9 cellular contexts compared by ENCODE assay signal in the genomic region with DNA sequence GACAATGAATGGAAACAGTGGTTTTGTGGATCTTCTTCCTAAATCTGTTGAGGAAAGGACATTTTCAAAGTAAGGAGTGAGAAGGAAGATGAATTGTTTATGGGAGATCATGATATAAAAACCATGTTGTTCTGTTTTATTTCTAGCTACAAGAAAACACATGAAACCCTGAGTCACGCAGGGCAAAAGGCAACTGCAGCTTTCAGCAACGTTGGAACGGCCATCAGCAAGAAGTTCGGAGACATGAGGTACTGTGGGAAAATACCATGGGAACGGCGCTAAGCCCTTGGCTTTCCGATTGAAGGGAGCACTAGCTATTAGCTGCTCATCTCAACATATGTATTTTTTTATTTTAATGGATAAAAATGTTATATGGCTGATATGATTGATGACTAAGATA.
"Had no signal": no experiment of that assay in that cellular context is flagged by ENCODE, and none has a peak within 500 bp of the region (broad histone marks: within the 10 kb centered on the region; RNA-seq: fewer than 3 reads in every experiment).

No MANE protein-coding gene starts in this region.

- H3K27ac ChIP-seq: GM23248, HL-60 had no signal

- ATAC-seq: HCT116, HepG2, K562 had no signal

- H3K9ac ChIP-seq: GM23248 had no signal

- H3K4me3 ChIP-seq: GM23248, HAP-1, K562 had no signal

- H2AFZ ChIP-seq: GM23248 had no signal

- H3K36me3 ChIP-seq: HAP-1 had no signal

- DNase-seq: GM23248, GOT3, H7, HFFc6 had no signal
